17 cellular contexts compared by ENCODE assay signal in the genomic region with DNA sequence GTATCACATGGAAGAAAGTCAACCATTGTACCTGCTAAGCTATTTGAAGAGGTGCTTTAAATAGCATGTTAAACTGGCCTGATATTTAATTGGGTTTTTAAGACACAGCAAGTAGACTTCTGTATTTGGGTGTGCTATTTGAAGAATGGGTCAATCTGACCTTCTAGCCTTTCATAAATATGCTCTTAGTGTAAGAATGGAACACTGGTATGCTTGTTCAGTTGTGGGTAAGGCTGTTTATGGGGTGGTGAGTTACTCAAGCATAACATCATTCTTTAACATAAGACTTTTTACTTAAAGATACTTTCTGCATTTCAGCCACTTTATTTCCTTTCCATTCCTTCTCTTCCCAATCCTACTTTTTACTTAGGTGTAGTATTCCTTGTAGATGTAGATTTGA. TPM values are rescaled to one million over a fixed set of nuclear protein-coding genes. Genes with fewer than 3 reads are reported as not detected.
DNase-seq lines count a peak whose midpoint lies in the region; ATAC-seq, FAIRE-seq and TF ChIP-seq lines count a peak whose summit lies in the region.
"Had no signal": no experiment of that assay in that cellular context is flagged by ENCODE, and none has a peak within 500 bp of the region (broad histone marks: within the 10 kb centered on the region; RNA-seq: fewer than 3 reads in every experiment).

No MANE protein-coding gene starts in this region.

- H3K4me2 ChIP-seq in A549 (peak overlapping the region; percentile 96), GM23248 (ENCODE audit: unreplicated experiment) (peak overlapping the region; percentile 93)

- TF ChIP-seq EP300 in A549 (IDR thresholded peaks at IDR 0.05): no peak

- H3K9ac ChIP-seq in GM23248: no peak overlapping the region

- peaks cover 22% of the 10 kb centered on the region for H3K36me3 Mint-ChIP-seq in nephron progenitor cell (ENCODE audit: low read depth)

- peaks cover 53% of the 10 kb centered on the region for H3K4me1 ChIP-seq in A549
- H3K4me1 ChIP-seq in GM23248 (ENCODE audit: insufficient read depth): peaks cover 45% of the 10 kb centered on the region

- H4K20me1 ChIP-seq in GM23248 (ENCODE audit: insufficient read depth): no peaks in the 10 kb centered on the region

- H3K4me3 ChIP-seq in A549: peak overlapping the region; percentile 47
- H3K4me3 ChIP-seq in GM23248: peak overlapping the region; percentile 18
- H3K4me3 ChIP-seq: SK-N-MC had no signal

- H3K9me3 Mint-ChIP-seq in nephron progenitor cell: no peaks in the 10 kb centered on the region
- H3K9me3 Mint-ChIP-seq: activated CD4-positive, alpha-beta T cell treated with anti-CD3 and anti-CD28 coated beads, Interleukin-2, amount 10 ng/mL, durations not matched to agents 24 days and 14 days; activated naive CD4-positive, alpha-beta T cell treated with anti-CD3 and anti-CD28 coated beads for 36 hours had no signal

- FAIRE-seq in A549 (lab: Jason Lieb, UNC): no peak
- FAIRE-seq: urothelium cell line had no signal

- H3K4me3 Mint-ChIP-seq in nephron progenitor cell: peak overlapping the region; percentile 35
- H3K4me3 Mint-ChIP-seq: activated CD4-positive, alpha-beta T cell treated with anti-CD3 and anti-CD28 coated beads, Interleukin-2, amount 10 ng/mL, durations not matched to agents 24 days and 14 days; activated naive CD4-positive, alpha-beta T cell treated with anti-CD3 and anti-CD28 coated beads for 36 hours had no signal

- ATAC-seq in A549: no peak
- no peak for ATAC-seq in GM19023 (IDR thresholded peaks at IDR 0.05; ENCODE audit: unreplicated experiment)

- no peak overlapping the region for H2AFZ ChIP-seq in GM23248

- H3F3A ChIP-seq in GM23248 (ENCODE audit: insufficient read depth): peaks cover 55% of the 10 kb centered on the region

- H3K27me3 Mint-ChIP-seq in nephron progenitor cell (ENCODE audit: low read depth, poor library complexity): no peaks in the 10 kb centered on the region
- H3K27me3 Mint-ChIP-seq: activated CD4-positive, alpha-beta T cell treated with anti-CD3 and anti-CD28 coated beads, Interleukin-2, amount 10 ng/mL, durations not matched to agents 24 days and 14 days had no signal

- no peak for TF ChIP-seq CTCF in A549 (IDR thresholded peaks at IDR 0.05)
- TF ChIP-seq CTCF in nephron progenitor cell (IDR thresholded peaks at IDR 0.05): no peak
- no peak for TF ChIP-seq CTCF in GM13976 (IDR thresholded peaks at IDR 0.05; ENCODE audit: borderline replicate concordance, control extremely low read depth, extremely low read depth, insufficient read depth, missing control alignments)

- peak overlapping the region in 1 of 2 experiments; percentile 88; a peak in 3 of 6 replicates for H3K27ac ChIP-seq in A549
- H3K27ac ChIP-seq in GM23248: peak overlapping the region; percentile 92; the same call in 1 of the 2 replicates
- peak overlapping the region; percentile 50 for H3K27ac ChIP-seq in cingulate gyrus (ENCODE audit: low read depth, low read length)

- DNase-seq in A549 (ENCODE audit: low read depth in 1 of 2, low spot score in 1 of 2) (no peak), GM23248 (peak; percentile 41), nephron progenitor cell (no peak), DMS79 treated with DMSO at 0.1 percent for 48 hours (lab: John Stamatoyannopoulos, UW) (no peak), NCI-H1930 (lab: John Stamatoyannopoulos, UW) (no peak), GM13976 (ENCODE audit: low spot score) (no peak)
- DNase-seq: activated CD4-positive, alpha-beta T cell treated with anti-CD3 and anti-CD28 coated beads, Interleukin-2, amount 10 ng/mL, durations not matched to agents 24 days and 14 days; activated naive CD4-positive, alpha-beta T cell treated with anti-CD3 and anti-CD28 coated beads for 36 hours; brain microvascular endothelial cell; effector CD8-positive, alpha-beta T cell; NCI-H146; NCI-H446 treated with DMSO at 0.1 percent for 48 hours; stimulated activated naive CD4-positive, alpha-beta T cell had no signal

- H3K4me1 Mint-ChIP-seq in nephron progenitor cell: peaks cover 69% of the 10 kb centered on the region

- POLR2A ChIA-PET in A549 (lab: Yijun Ruan, JAX): no interaction called here

- CTCF ChIA-PET in A549 (lab: Yijun Ruan, JAX): interaction anchor here (0.6 to 5.0 kb wide), 8 partner anchors 9 to 233 kb away, joined by 3 to 46 read pairs (median 4); partner anchors contain the start of gene AHCYL1

- H3K27ac Mint-ChIP-seq in nephron progenitor cell: no peak overlapping the region
- H3K27ac Mint-ChIP-seq: activated CD4-positive, alpha-beta T cell treated with anti-CD3 and anti-CD28 coated beads, Interleukin-2, amount 10 ng/mL, durations not matched to agents 24 days and 14 days; activated naive CD4-positive, alpha-beta T cell treated with anti-CD3 and anti-CD28 coated beads for 36 hours had no signal

- H3K79me2 ChIP-seq in GM23248 (ENCODE audit: insufficient read depth): peaks cover 85% of the 10 kb centered on the region

- H3K9me3 ChIP-seq in A549 (no peaks in the 10 kb centered on the region), GM23248 (ENCODE audit: low read depth) (no peaks in the 10 kb centered on the region)

- H3K9me2 ChIP-seq in GM23248 (ENCODE audit: insufficient read depth): no peaks in the 10 kb centered on the region

- peaks cover 21% of the 10 kb centered on the region for H3K36me3 ChIP-seq in GM23248 (ENCODE audit: low read depth)

- no peak for TF ChIP-seq RAD21 in A549 (conservative IDR thresholded peaks at IDR 0.05 in 1 of 2, IDR thresholded peaks at IDR 0.05 in 1 of 2)

- TF ChIP-seq POLR2A in A549 (IDR thresholded peaks at IDR 0.05; ENCODE audit: low read length): no peak

- no peaks in the 10 kb centered on the region for H3K27me3 ChIP-seq in GM23248 (replicated peaks; ENCODE audit: insufficient read depth)
- H3K27me3 ChIP-seq: brain microvascular endothelial cell had no signal

- in situ Hi-C loops in GM23248 (cut with MboI): no loop called here
- in situ Hi-C loops in GM13976 (cut with MboI; ENCODE audit: low sequenced_read_pairs, unreplicated experiment): no loop called here

TF ChIP-seq in A549, 52 proteins besides CTCF, POLR2A, EP300 and RAD21 (continues in another document):
- TF ChIP-seq BHLHE40 (IDR thresholded peaks at IDR 0.05; ENCODE audit: low read depth, low read length): no peak
- TF ChIP-seq HOXB13 (CRISPR knock-in tag; IDR thresholded peaks at IDR 0.05; ENCODE audit: low read depth): no peak
- no peak for TF ChIP-seq MAFK (IDR thresholded peaks at IDR 0.05; ENCODE audit: partially characterized antibody)
- TF ChIP-seq FOSL2 (IDR thresholded peaks at IDR 0.05): no peak
- TF ChIP-seq FOSL2 (CRISPR knock-in tag; IDR thresholded peaks at IDR 0.05): no peak
- TF ChIP-seq, protein P1, sequence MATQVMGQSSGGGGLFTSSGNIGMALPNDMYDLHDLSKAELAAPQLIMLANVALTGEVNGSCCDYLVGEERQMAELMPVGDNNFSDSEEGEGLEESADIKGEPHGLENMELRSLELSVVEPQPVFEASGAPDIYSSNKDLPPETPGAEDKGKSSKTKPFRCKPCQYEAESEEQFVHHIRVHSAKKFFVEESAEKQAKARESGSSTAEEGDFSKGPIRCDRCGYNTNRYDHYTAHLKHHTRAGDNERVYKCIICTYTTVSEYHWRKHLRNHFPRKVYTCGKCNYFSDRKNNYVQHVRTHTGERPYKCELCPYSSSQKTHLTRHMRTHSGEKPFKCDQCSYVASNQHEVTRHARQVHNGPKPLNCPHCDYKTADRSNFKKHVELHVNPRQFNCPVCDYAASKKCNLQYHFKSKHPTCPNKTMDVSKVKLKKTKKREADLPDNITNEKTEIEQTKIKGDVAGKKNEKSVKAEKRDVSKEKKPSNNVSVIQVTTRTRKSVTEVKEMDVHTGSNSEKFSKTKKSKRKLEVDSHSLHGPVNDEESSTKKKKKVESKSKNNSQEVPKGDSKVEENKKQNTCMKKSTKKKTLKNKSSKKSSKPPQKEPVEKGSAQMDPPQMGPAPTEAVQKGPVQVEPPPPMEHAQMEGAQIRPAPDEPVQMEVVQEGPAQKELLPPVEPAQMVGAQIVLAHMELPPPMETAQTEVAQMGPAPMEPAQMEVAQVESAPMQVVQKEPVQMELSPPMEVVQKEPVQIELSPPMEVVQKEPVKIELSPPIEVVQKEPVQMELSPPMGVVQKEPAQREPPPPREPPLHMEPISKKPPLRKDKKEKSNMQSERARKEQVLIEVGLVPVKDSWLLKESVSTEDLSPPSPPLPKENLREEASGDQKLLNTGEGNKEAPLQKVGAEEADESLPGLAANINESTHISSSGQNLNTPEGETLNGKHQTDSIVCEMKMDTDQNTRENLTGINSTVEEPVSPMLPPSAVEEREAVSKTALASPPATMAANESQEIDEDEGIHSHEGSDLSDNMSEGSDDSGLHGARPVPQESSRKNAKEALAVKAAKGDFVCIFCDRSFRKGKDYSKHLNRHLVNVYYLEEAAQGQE (IDR thresholded peaks at IDR 0.05): no peak
- TF ChIP-seq FOSB (CRISPR knock-in tag; IDR thresholded peaks at IDR 0.05): no peak
- TF ChIP-seq, protein P2, sequence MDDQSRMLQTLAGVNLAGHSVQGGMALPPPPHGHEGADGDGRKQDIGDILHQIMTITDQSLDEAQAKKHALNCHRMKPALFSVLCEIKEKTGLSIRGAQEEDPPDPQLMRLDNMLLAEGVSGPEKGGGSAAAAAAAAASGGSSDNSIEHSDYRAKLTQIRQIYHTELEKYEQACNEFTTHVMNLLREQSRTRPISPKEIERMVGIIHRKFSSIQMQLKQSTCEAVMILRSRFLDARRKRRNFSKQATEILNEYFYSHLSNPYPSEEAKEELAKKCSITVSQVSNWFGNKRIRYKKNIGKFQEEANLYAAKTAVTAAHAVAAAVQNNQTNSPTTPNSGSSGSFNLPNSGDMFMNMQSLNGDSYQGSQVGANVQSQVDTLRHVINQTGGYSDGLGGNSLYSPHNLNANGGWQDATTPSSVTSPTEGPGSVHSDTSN (IDR thresholded peaks at IDR 0.05): no peak

RNA-seq across cellular contexts. Expression of gene AHCYL1, which starts 21.4 kb away (rescaled TPM):
- 147 and 148 TPM in 2 replicates for polyA plus RNA-seq in A549 (2011; rRNA removed)
- polyA plus RNA-seq in A549 (2012; cell fraction: cytosol; rRNA removed): 66.5 and 81.2 TPM in 2 replicates
- 65.5 and 81.1 TPM in 2 replicates for polyA plus RNA-seq in A549 (2012; cell fraction: nucleus; rRNA removed)
- polyA plus RNA-seq in A549 (2017; fragmentation: RNase III; extraction: RNeasy Plus Mini Kit Qiagen cat#74134 plus additional on column Dnase treatment): 124 to 145 TPM (median 133 TPM) in 3 replicates
- 94.6 and 102 TPM in 2 replicates for polyA minus RNA-seq in A549 (2011; rRNA and poly(A)+ RNA removed)
- 47.6 and 49.3 TPM in 2 replicates for total RNA-seq in GM23248 (2014; rRNA removed; shearing (Covaris generic))
- polyA plus RNA-seq in GM23248 (2016; fragmentation: Nextera tagmentation; extraction: Ambion mirVana): 71.0 and 72.6 TPM in 2 replicates

RNA-seq across cellular contexts. Expression of gene STRIP1, which starts 28.5 kb away (rescaled TPM):
- polyA plus RNA-seq in A549 (2011; rRNA removed) (16.4 and 20.2 TPM in 2 replicates), A549 (2017; fragmentation: RNase III; extraction: RNeasy Plus Mini Kit Qiagen cat#74134 plus additional on column Dnase treatment) (14.4 to 16.7 TPM (median 16.1 TPM) in 3 replicates), GM23248 (2016; fragmentation: Nextera tagmentation; extraction: Ambion mirVana) (21.3 and 24.4 TPM in 2 replicates)
- 13.3 and 14.6 TPM in 2 replicates for polyA plus RNA-seq in A549 (2012; cell fraction: cytosol; rRNA removed)
- polyA plus RNA-seq in A549 (2012; cell fraction: nucleus; rRNA removed): 31.9 and 33.1 TPM in 2 replicates
- 30.5 and 34.0 TPM in 2 replicates for polyA minus RNA-seq in A549 (2011; rRNA and poly(A)+ RNA removed)
- 41.9 and 49.9 TPM in 2 replicates for total RNA-seq in GM23248 (2014; rRNA removed; shearing (Covaris generic))
